Comparison of ENCODE assay signal across 8 cellular contexts in genomic region chr2:186641807-186642321, GRCh38. TPM values are rescaled to one million over a fixed set of nuclear protein-coding genes. Genes with fewer than 3 reads are reported as not detected.
DNase-seq lines count a peak whose midpoint lies in the region; ATAC-seq, FAIRE-seq and TF ChIP-seq lines count a peak whose summit lies in the region.

No MANE protein-coding gene starts in this region.

- in situ Hi-C loops in astrocyte of the cerebellum (cut with HindIII; ENCODE audit: low sequenced_read_pairs): loop anchor here (25.0 kb wide), 1 partner anchor 130 kb away; no protein-coding TSS in a partner anchor

- POLR2A ChIA-PET in OCI-LY7 (lab: Charles Lee): interaction anchor here (0.5 to 0.7 kb wide), 2 partner anchors 32 to 89 kb away, joined by 3 read pairs; no protein-coding TSS in a partner anchor

- TF ChIP-seq CTCF in OCI-LY7 (conservative IDR thresholded peaks at IDR 0.05; ENCODE audit: low read length): peak; percentile 84
- peak; percentile 78 for TF ChIP-seq CTCF in astrocyte of the cerebellum (IDR thresholded peaks at IDR 0.05; ENCODE audit: low read depth, low read length, missing control alignments)
- TF ChIP-seq CTCF in smooth muscle cell (IDR thresholded peaks at IDR 0.05; ENCODE audit: borderline replicate concordance, insufficient read depth, poor library complexity, severe bottlenecking): peak; percentile 55

- H2AFZ ChIP-seq in OCI-LY7 (ENCODE audit: low read length): no peak overlapping the region
- H2AFZ ChIP-seq in smooth muscle cell (ENCODE audit: low read depth): no peak overlapping the region

- peak; percentile 80 for ATAC-seq in GM21737 (IDR thresholded peaks at IDR 0.05; ENCODE audit: unreplicated experiment)

- H3K9me3 ChIP-seq in OCI-LY7 (ENCODE audit: low read length) (no peaks in the 10 kb centered on the region), smooth muscle cell (replicated peaks; ENCODE audit: low read depth) (no peaks in the 10 kb centered on the region)

- WGBS in smooth muscle cell (ENCODE audit: low lambda C conversion rate): 86% methylated on average over 2 of the region's 2 CpGs

- H3K36me3 ChIP-seq in OCI-LY7 (ENCODE audit: insufficient read depth, low read length): no peaks in the 10 kb centered on the region
- H3K36me3 ChIP-seq in smooth muscle cell (ENCODE audit: low read depth): peaks cover 56% of the 10 kb centered on the region

- no peaks in the 10 kb centered on the region for H3K9me2 ChIP-seq in OCI-LY7 (ENCODE audit: insufficient read depth, low read length)

- no peaks in the 10 kb centered on the region for H4K20me1 ChIP-seq in OCI-LY7 (ENCODE audit: insufficient read depth, low read length)
- H4K20me1 ChIP-seq in smooth muscle cell (ENCODE audit: low read depth): peaks cover 5% of the 10 kb centered on the region

- DNase-seq in stimulated activated CD4-positive, alpha-beta T cell treated with anti-CD3 and anti-CD28 coated beads, Interleukin-1b, Interleukin-23, amount 100 ng/mL, for 48 hours: peak; percentile 6
- DNase-seq in stimulated activated CD4-positive, alpha-beta T cell treated with anti-CD3 and anti-CD28 coated beads, Interleukin-2, amount 100 ng/mL, for 24 hours: no peak
- DNase-seq in HTR-8/SVneo (ENCODE audit: insufficient read length, low spot score) (peak; percentile 68), OCI-LY7 (ENCODE audit: low spot score) (peak; percentile 53), astrocyte of the cerebellum (ENCODE audit: low read depth) (peak; percentile 75), hepatic stellate cell (ENCODE audit: low spot score) (peak; percentile 34), smooth muscle cell (lab: John Stamatoyannopoulos, UW; ENCODE audit: unreplicated experiment) (no peak)

- CTCF ChIA-PET in OCI-LY7 (lab: Charles Lee; ENCODE audit: unreplicated experiment): no interaction called here

- H3K4me2 ChIP-seq in OCI-LY7 (ENCODE audit: low read length): no peak overlapping the region
- H3K4me2 ChIP-seq in smooth muscle cell: no peak overlapping the region

- H3K27ac ChIP-seq in OCI-LY7 (ENCODE audit: low read depth, low read length, poor library complexity, severe bottlenecking) (no peak overlapping the region), smooth muscle cell (ENCODE audit: low read depth) (peak overlapping the region; percentile 62)

- H3K79me2 ChIP-seq in OCI-LY7 (ENCODE audit: insufficient read depth, low read depth, low read length) (no peaks in the 10 kb centered on the region), smooth muscle cell (ENCODE audit: low read depth) (peaks cover 17% of the 10 kb centered on the region)

- BruUV-seq in OCI-LY7 (replicated peaks; lab: Mats Ljungman, UMichigan): no TSS peak

- no peak overlapping the region for H3K4me3 ChIP-seq in OCI-LY7 (ENCODE audit: low read depth, low read length, poor library complexity, severe bottlenecking)
- no peak overlapping the region for H3K4me3 ChIP-seq in astrocyte of the cerebellum (ENCODE audit: low read depth, low read length)
- no peak overlapping the region for H3K4me3 ChIP-seq in smooth muscle cell

- intact Hi-C loops in OCI-LY7 (cut with micrococcal nuclease; ENCODE audit: unreplicated experiment): loop anchor here (2.0 kb wide), 1 partner anchor 137 kb away; no protein-coding TSS in a partner anchor

- no peaks in the 10 kb centered on the region for H3K4me1 ChIP-seq in OCI-LY7 (ENCODE audit: insufficient read depth, low read length, poor library complexity, severe bottlenecking)
- no peaks in the 10 kb centered on the region for H3K4me1 ChIP-seq in smooth muscle cell (ENCODE audit: low read depth)

- FAIRE-seq in HTR-8/SVneo (lab: Jason Lieb, UNC): peak; percentile 86

- no peak overlapping the region for H3K9ac ChIP-seq in smooth muscle cell (ENCODE audit: low read depth)

- no peaks in the 10 kb centered on the region for H3K27me3 ChIP-seq in smooth muscle cell (ENCODE audit: low read depth)

- H3F3A ChIP-seq in smooth muscle cell (ENCODE audit: low read depth): peaks cover 28% of the 10 kb centered on the region

RNA-seq across cellular contexts. Expression of gene FAM171B, which starts 52.0 kb away (rescaled TPM):
- not detected in 2 replicates for total RNA-seq in OCI-LY7 (2014; rRNA removed; shearing (Covaris generic))
- total RNA-seq in OCI-LY7 (2022) (not detected in 2 replicates), smooth muscle cell (13.9 TPM in 2 replicates)
- 1.3 and 2.9 TPM in 2 replicates for polyA plus RNA-seq in smooth muscle cell

RNA-seq across cellular contexts. Expression of gene ITGAV, which starts 52.0 kb away (rescaled TPM):
- total RNA-seq in OCI-LY7 (2014; rRNA removed; shearing (Covaris generic)): 1.5 and 3.2 TPM in 2 replicates
- total RNA-seq in OCI-LY7 (2022) (0.48 and 1.1 TPM in 2 replicates), smooth muscle cell (360 and 467 TPM in 2 replicates)
- polyA plus RNA-seq in smooth muscle cell: 70.8 and 78.3 TPM in 2 replicates

Comparison
In these comparisons a context has a peak if more than half of its experiments do, and no peak if none do; other contexts are left out.
1. DNase-seq: peak in stimulated activated CD4-positive, alpha-beta T cell treated with anti-CD3 and anti-CD28 coated beads, Interleukin-1b, Interleukin-23, amount 100 ng/mL, for 48 hours (single experiment), HTR-8/SVneo (single experiment), OCI-LY7 (single experiment), astrocyte of the cerebellum (single experiment) and hepatic stellate cell (single experiment); none in stimulated activated CD4-positive, alpha-beta T cell treated with anti-CD3 and anti-CD28 coated beads, Interleukin-2, amount 100 ng/mL, for 24 hours (0 of 2) and smooth muscle cell (single experiment).
2. RNA of gene FAM171B, which starts 52.0 kb away (total RNA-seq): 13.9 TPM in smooth muscle cell; not detected in OCI-LY7; every median in the first group is over 10 times any median in the second.
3. RNA of gene ITGAV, which starts 52.0 kb away (total RNA-seq): 360 to 467 TPM in smooth muscle cell; 0.48 to 3.2 TPM in OCI-LY7; every median in the first group is over 10 times any median in the second.
4. Peak in every context shown above with its lines, with median percentiles within 50 percentile points of each other: CTCF ChIP-seq.